37 cellular contexts compared by ENCODE assay signal in the genomic region with DNA sequence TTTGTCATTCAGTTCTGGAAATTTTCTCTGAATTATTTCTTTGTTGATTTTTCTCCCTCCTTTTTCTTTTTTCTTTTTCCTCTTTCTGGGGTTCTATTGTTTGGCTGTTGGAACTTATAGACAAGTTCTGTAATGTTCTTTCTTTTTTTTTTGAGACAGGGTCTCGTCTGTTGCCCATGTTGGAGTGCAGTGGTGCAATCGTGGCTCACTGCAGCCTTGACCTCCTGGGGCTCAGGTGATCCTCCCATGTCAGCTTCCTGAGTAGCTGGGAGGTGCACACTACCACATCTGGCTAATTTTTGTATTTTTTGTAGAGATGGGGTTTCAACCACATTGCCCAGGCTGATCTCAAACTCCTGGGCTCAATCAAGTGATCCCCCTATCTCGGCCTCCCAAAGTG.
"Had no signal": no experiment of that assay in that cellular context is flagged by ENCODE, and none has a peak within 500 bp of the region (broad histone marks: within the 10 kb centered on the region; RNA-seq: fewer than 3 reads in every experiment).

No MANE protein-coding gene starts in this region.

- H3K9me3 Mint-ChIP-seq: activated CD4-positive, alpha-beta memory T cell treated with anti-CD3 and anti-CD28 coated beads, Interleukin-2, amount 10 ng/mL, durations not matched to agents 7 days and 5 days; activated CD4-positive, alpha-beta T cell treated with anti-CD3 and anti-CD28 coated beads, Interleukin-2, amount 10 ng/mL, durations not matched to agents 7 days and 5 days; activated naive CD4-positive, alpha-beta T cell treated with anti-CD3 and anti-CD28 coated beads for 36 hours; activated naive CD4-positive, alpha-beta T cell treated with anti-CD3 and anti-CD28 coated beads, Interleukin-2, amount 50 U/mL, for 72 hours; activated naive CD8-positive, alpha-beta T cell treated with anti-CD3 and anti-CD28 coated beads for 36 hours; activated T-cell treated with anti-CD3 and anti-CD28 coated beads, Interleukin-2, amount 50 U/mL, for 24 hours; T-helper 1 cell treated with Interleukin-12 subunit alpha and Interleukin-12 subunit beta and Interleukin-4 antibody, amounts not matched to agents 30 μg/mL and 1 μg/mL, for 36 hours; T-helper 2 cell treated with Interferon-gamma antibody and Interleukin-4, amounts not matched to agents 5 μg/mL and 100 μg/mL, for 36 hours; WTC11 had no signal

- H3K4me1 ChIP-seq: adrenal gland, breast epithelium had no signal

- H3K27ac ChIP-seq: adrenal gland, body of pancreas, brain microvascular endothelial cell, breast epithelium, WERI-Rb-1 had no signal

- H3K27ac Mint-ChIP-seq: activated CD4-positive, alpha-beta memory T cell treated with anti-CD3 and anti-CD28 coated beads, Interleukin-2, amount 10 ng/mL, durations not matched to agents 7 days and 5 days; activated CD4-positive, alpha-beta T cell treated with anti-CD3 and anti-CD28 coated beads for 36 hours; activated CD4-positive, alpha-beta T cell treated with anti-CD3 and anti-CD28 coated beads, Interleukin-2, amount 10 ng/mL, durations not matched to agents 7 days and 5 days; activated CD8-positive, alpha-beta memory T cell treated with anti-CD3 and anti-CD28 coated beads, Interleukin-2, amount 10 ng/mL, durations not matched to agents 7 days and 5 days; activated CD8-positive, alpha-beta T cell treated with anti-CD3 and anti-CD28 coated beads, Interleukin-2, amount 10 ng/mL, durations not matched to agents 7 days and 5 days; activated naive CD4-positive, alpha-beta T cell treated with anti-CD3 and anti-CD28 coated beads for 36 hours; activated naive CD4-positive, alpha-beta T cell treated with anti-CD3 and anti-CD28 coated beads, Interleukin-2, amount 50 U/mL, for 72 hours; activated naive CD8-positive, alpha-beta T cell treated with anti-CD3 and anti-CD28 coated beads for 36 hours; activated T-cell treated with anti-CD3 and anti-CD28 coated beads, Interleukin-2, amount 50 U/mL, for 24 hours; T-helper 1 cell treated with Interleukin-12 subunit alpha and Interleukin-12 subunit beta and Interleukin-4 antibody, amounts not matched to agents 30 μg/mL and 1 μg/mL, for 36 hours; T-helper 2 cell treated with Interferon-gamma antibody and Interleukin-4, amounts not matched to agents 5 μg/mL and 100 μg/mL, for 36 hours; WTC11 had no signal

- DNase-seq: activated CD4-positive, alpha-beta memory T cell treated with anti-CD3 and anti-CD28 coated beads, Interleukin-2, amount 10 ng/mL, durations not matched to agents 7 days and 5 days; activated CD4-positive, alpha-beta T cell treated with anti-CD3 and anti-CD28 coated beads for 1 hour; activated CD4-positive, alpha-beta T cell treated with anti-CD3 and anti-CD28 coated beads for 36 hours; activated CD4-positive, alpha-beta T cell treated with anti-CD3 and anti-CD28 coated beads for 48 hours; activated CD4-positive, alpha-beta T cell treated with anti-CD3 and anti-CD28 coated beads, Interleukin-2, amount 10 ng/mL, durations not matched to agents 7 days and 5 days; activated CD4-positive, alpha-beta T cell treated with anti-CD3 and anti-CD28 coated beads, Interleukin-2, amount 50 U/mL, for 48 hours; activated CD4-positive, CD25-positive, alpha-beta regulatory T cell; activated CD8-positive, alpha-beta memory T cell treated with anti-CD3 and anti-CD28 coated beads for 24 hours; activated CD8-positive, alpha-beta memory T cell treated with anti-CD3 and anti-CD28 coated beads, Interleukin-2, amount 10 ng/mL, durations not matched to agents 7 days and 5 days; activated CD8-positive, alpha-beta memory T cell treated with anti-CD3 and anti-CD28 coated beads, Interleukin-2, amount 50 U/mL, for 48 hours; activated CD8-positive, alpha-beta T cell treated with anti-CD3 and anti-CD28 coated beads, Interleukin-2, amount 10 ng/mL, durations not matched to agents 7 days and 5 days; activated effector memory CD4-positive, alpha-beta T cell treated with anti-CD3 and anti-CD28 coated beads, Interleukin-2, amount 50 U/mL, for 16 hours; activated gamma-delta T cell treated with Interleukin-2 at 50 U/mL for 16 hours; activated naive CD4-positive, alpha-beta T cell; activated naive CD4-positive, alpha-beta T cell treated with anti-CD3 and anti-CD28 coated beads for 36 hours; activated naive CD4-positive, alpha-beta T cell treated with anti-CD3 and anti-CD28 coated beads, Interleukin-2, amount 50 U/mL, for 16 hours; activated naive CD8-positive, alpha-beta T cell treated with anti-CD3 and anti-CD28 coated beads for 36 hours; activated T-cell treated with anti-CD3 and anti-CD28 coated beads, Interleukin-2, amount 50 U/mL, for 24 hours; activated T-cell treated with anti-CD3 and anti-CD28 coated beads, Interleukin-2, amount 50 U/mL, for 48 hours; adrenal gland; amniotic stem cell; aorta; body of pancreas; brain microvascular endothelial cell; central memory CD4-positive, alpha-beta T cell; T-helper 1 cell; T-helper 2 cell; T-helper 9 cell; WERI-Rb-1 had no signal

- FAIRE-seq: astrocyte, TTC549 had no signal

- ATAC-seq: activated CD4-positive, alpha-beta T cell treated with anti-CD3 and anti-CD28 coated beads for 36 hours; activated CD4-positive, CD25-positive, alpha-beta regulatory T cell treated with anti-CD3 and anti-CD28 coated beads, Interleukin-2, amount 50 U/mL, for 24 hours; activated CD8-positive, alpha-beta memory T cell treated with anti-CD3 and anti-CD28 coated beads, Interleukin-2, amount 10 ng/mL, durations not matched to agents 7 days and 5 days; activated CD8-positive, alpha-beta T cell treated with anti-CD3 and anti-CD28 coated beads, Interleukin-2, amount 10 ng/mL, durations not matched to agents 7 days and 5 days; activated naive CD4-positive, alpha-beta T cell treated with anti-CD3 and anti-CD28 coated beads, Interleukin-2, amount 50 U/mL, for 72 hours; body of pancreas had no signal

- H3K27me3 ChIP-seq: adrenal gland, body of pancreas, breast epithelium had no signal

- H3K36me3 ChIP-seq: adrenal gland, brain microvascular endothelial cell, breast epithelium, WERI-Rb-1 had no signal

- H3K4me3 Mint-ChIP-seq: activated CD4-positive, alpha-beta memory T cell treated with anti-CD3 and anti-CD28 coated beads, Interleukin-2, amount 10 ng/mL, durations not matched to agents 7 days and 5 days; activated CD4-positive, alpha-beta T cell treated with anti-CD3 and anti-CD28 coated beads for 36 hours; activated CD4-positive, alpha-beta T cell treated with anti-CD3 and anti-CD28 coated beads, Interleukin-2, amount 10 ng/mL, durations not matched to agents 7 days and 5 days; activated CD8-positive, alpha-beta memory T cell treated with anti-CD3 and anti-CD28 coated beads, Interleukin-2, amount 10 ng/mL, durations not matched to agents 7 days and 5 days; activated CD8-positive, alpha-beta T cell treated with anti-CD3 and anti-CD28 coated beads, Interleukin-2, amount 10 ng/mL, durations not matched to agents 7 days and 5 days; activated naive CD4-positive, alpha-beta T cell treated with anti-CD3 and anti-CD28 coated beads for 36 hours; activated naive CD8-positive, alpha-beta T cell treated with anti-CD3 and anti-CD28 coated beads for 36 hours; activated T-cell treated with anti-CD3 and anti-CD28 coated beads, Interleukin-2, amount 50 U/mL, for 24 hours; T-helper 1 cell treated with Interleukin-12 subunit alpha and Interleukin-12 subunit beta and Interleukin-4 antibody, amounts not matched to agents 30 μg/mL and 1 μg/mL, for 36 hours; T-helper 2 cell treated with Interferon-gamma antibody and Interleukin-4, amounts not matched to agents 5 μg/mL and 100 μg/mL, for 36 hours; WTC11 had no signal

- H3K36me3 Mint-ChIP-seq: activated CD8-positive, alpha-beta memory T cell treated with anti-CD3 and anti-CD28 coated beads, Interleukin-2, amount 10 ng/mL, durations not matched to agents 7 days and 5 days; activated naive CD4-positive, alpha-beta T cell treated with anti-CD3 and anti-CD28 coated beads, Interleukin-2, amount 50 U/mL, for 72 hours; WTC11 had no signal

- H3K4me1 Mint-ChIP-seq: activated CD4-positive, alpha-beta memory T cell treated with anti-CD3 and anti-CD28 coated beads, Interleukin-2, amount 10 ng/mL, durations not matched to agents 7 days and 5 days; activated CD4-positive, alpha-beta T cell treated with anti-CD3 and anti-CD28 coated beads for 36 hours; activated CD4-positive, alpha-beta T cell treated with anti-CD3 and anti-CD28 coated beads, Interleukin-2, amount 10 ng/mL, durations not matched to agents 7 days and 5 days; activated CD8-positive, alpha-beta memory T cell treated with anti-CD3 and anti-CD28 coated beads, Interleukin-2, amount 10 ng/mL, durations not matched to agents 7 days and 5 days; activated naive CD8-positive, alpha-beta T cell treated with anti-CD3 and anti-CD28 coated beads for 36 hours had no signal

- H3K9me3 ChIP-seq: adrenal gland, body of pancreas, breast epithelium had no signal

- H3K4me3 ChIP-seq: adrenal gland, body of pancreas, breast epithelium had no signal
